ENCODE assay signal across 8 cellular contexts in the genomic region with DNA sequence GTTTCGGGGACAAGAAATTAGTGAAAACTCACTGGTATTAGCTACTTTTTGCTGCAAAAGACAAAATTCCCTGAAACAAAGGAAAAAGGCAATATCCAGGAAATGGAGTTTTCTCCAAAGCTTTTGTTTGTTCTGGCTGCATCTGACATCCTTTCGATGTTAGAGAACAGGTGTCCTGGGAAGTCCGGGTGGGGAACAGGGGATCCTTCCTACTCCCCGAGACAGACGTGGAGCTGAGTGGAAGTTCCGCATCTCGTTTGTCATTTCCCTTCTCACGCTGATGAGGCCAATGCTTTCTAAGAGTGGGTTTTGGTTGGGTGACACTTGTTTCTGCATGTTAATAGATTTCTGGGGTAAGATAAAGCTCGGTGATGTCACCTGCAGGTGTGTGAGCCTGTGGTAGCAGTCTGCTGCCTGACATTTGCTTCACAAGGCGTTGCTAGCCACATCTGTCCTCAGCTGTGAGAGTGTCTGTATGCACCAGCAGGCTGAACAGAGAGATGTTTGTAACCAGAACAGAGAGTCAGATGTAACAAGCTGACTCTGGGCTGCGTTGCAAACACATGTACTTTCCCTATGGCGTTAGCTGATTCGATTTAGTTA.
DNase-seq lines count a peak whose midpoint lies in the region; ATAC-seq and TF ChIP-seq lines count a peak whose summit lies in the region.

No MANE protein-coding gene starts in this region.

- H3K27ac Mint-ChIP-seq in chondrocyte (ENCODE audit: unreplicated experiment): no peak overlapping the region

- peak; percentile 43 for ATAC-seq in GM18861 (IDR thresholded peaks at IDR 0.05; ENCODE audit: unreplicated experiment)
- ATAC-seq in HG02943 (IDR thresholded peaks at IDR 0.05; ENCODE audit: low read depth, unreplicated experiment): peak; percentile 86
- no peak for ATAC-seq in right cardiac atrium

- intact Hi-C loops in dorsolateral prefrontal cortex (cut with DNase I) (no loop called here), right cardiac atrium (cut with DNase I) (no loop called here)

- peaks cover 6% of the 10 kb centered on the region for H3K4me1 Mint-ChIP-seq in chondrocyte (ENCODE audit: low read depth)

- peaks cover 1% of the 10 kb centered on the region for H3K36me3 Mint-ChIP-seq in chondrocyte (ENCODE audit: low read depth)

- DNase-seq in T-helper 1 cell (peak in 4 of 5 donors; percentile 48 to 87 (median 56)), dorsolateral prefrontal cortex (peak in 4 of 10 donors; percentile 10 to 72 (median 53)), chondrocyte (ENCODE audit: low spot score) (no peak), right cardiac atrium (no peak), UCSD-AML1 (lab: John Stamatoyannopoulos, UW; ENCODE audit: unreplicated experiment) (no peak)
- DNase-seq in stimulated activated CD8-positive, alpha-beta memory T cell treated with anti-CD3 and anti-CD28 coated beads, Interleukin-15, amount 100 ng/mL, for 48 hours (ENCODE audit: low read depth in 2 of 2): peak; percentile 52 to 63

- H3K27ac ChIP-seq in dorsolateral prefrontal cortex (peak overlapping the region in 42 of 59 donors; percentile 0 to 92 (median 61)), right cardiac atrium (ENCODE audit: low read length) (no peak overlapping the region)

- peaks cover 73% of the 10 kb centered on the region for H3K27me3 Mint-ChIP-seq in chondrocyte (ENCODE audit: low read depth)

- WGBS in right cardiac atrium: 54% methylated on average over 13 of the region's 13 CpGs

- H3K4me3 Mint-ChIP-seq in chondrocyte (ENCODE audit: unreplicated experiment): no peak overlapping the region

- peak overlapping the region in 35 of 59 donors; percentile 0 to 57 (median 30) for H3K4me3 ChIP-seq in dorsolateral prefrontal cortex
- no peak overlapping the region for H3K4me3 ChIP-seq in right cardiac atrium (ENCODE audit: low read length)

- H3K4me1 ChIP-seq in right cardiac atrium (ENCODE audit: control insufficient read depth, insufficient read depth, low read length): no peaks in the 10 kb centered on the region

- H3K27me3 ChIP-seq in dorsolateral prefrontal cortex: peaks cover 0 to 13% (median 0%) of the 10 kb centered on the region in 45 donors
- H3K27me3 ChIP-seq in right cardiac atrium (ENCODE audit: control insufficient read depth, insufficient read depth): no peaks in the 10 kb centered on the region

- H3K9me3 ChIP-seq in right cardiac atrium (ENCODE audit: control insufficient read depth, low read length): no peaks in the 10 kb centered on the region

- H3K9me3 Mint-ChIP-seq in chondrocyte (ENCODE audit: low read depth): no peaks in the 10 kb centered on the region

- TF ChIP-seq CTCF in dorsolateral prefrontal cortex (IDR thresholded peaks at IDR 0.05 in 54 of 56, conservative IDR thresholded peaks at IDR 0.05 in 2 of 56; ENCODE audit: low read depth in 1 of 56, partially characterized antibody in 56 of 56) (peak in 4 of 56 donors; percentile 7 to 35 (median 13)), chondrocyte (IDR thresholded peaks at IDR 0.05) (no peak)

Comparison
In these comparisons a context has a peak if more than half of its experiments do, and no peak if none do; other contexts are left out.
1. ATAC-seq: peak in GM18861 (single experiment) and HG02943 (single experiment); none in right cardiac atrium (0 of 2).
2. DNase-seq: peak in T-helper 1 cell (4 of 5) and stimulated activated CD8-positive, alpha-beta memory T cell treated with anti-CD3 and anti-CD28 coated beads, Interleukin-15, amount 100 ng/mL, for 48 hours (2 of 2); none in chondrocyte (single experiment), right cardiac atrium (0 of 3) and UCSD-AML1 (single experiment).